8 cellular contexts compared by ENCODE assay signal in the genomic region with DNA sequence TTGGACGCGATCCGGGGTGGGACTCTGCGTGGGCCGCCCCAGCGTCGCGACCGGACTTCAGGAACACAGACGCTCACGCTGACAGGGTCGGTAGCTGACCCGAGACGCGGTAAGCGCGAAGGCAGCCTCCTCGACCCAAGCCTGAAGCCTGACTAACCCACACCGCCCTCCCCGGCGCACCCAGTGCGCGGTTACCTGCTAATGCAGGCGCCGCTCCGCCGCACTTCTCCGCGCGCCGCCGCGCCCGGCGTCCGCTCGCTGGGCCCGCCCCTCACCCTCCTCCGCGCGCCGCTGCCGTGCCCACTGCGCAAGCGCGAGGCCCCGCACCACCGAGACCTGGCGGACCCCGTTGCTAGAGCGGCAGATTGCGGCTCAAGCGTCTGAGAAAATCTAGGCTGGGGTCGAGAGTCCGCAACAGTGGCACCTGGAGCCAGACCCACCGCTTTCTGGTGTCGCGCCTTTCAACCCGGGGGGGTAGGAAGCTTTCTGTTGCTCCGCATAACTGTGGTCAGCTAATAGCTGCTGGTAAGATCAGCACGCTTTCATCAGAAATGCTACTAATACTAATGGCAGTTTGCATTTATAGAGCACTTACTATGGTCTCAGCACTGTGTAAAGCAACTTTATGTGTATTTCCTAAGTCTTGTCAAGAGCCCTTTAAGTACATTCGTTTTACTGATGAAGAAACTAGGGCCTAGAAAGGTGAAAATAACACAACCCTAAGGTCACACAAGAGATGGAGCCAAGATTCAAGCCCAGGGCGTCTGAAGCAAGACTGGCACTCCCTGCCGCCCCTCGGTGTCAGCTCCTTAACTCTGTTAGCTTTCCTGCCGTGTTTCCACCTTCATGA. TPM values are rescaled to one million over a fixed set of nuclear protein-coding genes. Genes with fewer than 3 reads are reported as not detected.
DNase-seq lines count a peak whose midpoint lies in the region; ATAC-seq and TF ChIP-seq lines count a peak whose summit lies in the region.

Gene TBCCD1, minus strand, starts transcription at position 268 of the 850 bp plus-strand sequence. CDS start 3,010 bp downstream, outside the sequence.

- intact Hi-C loops in left colon (cut with DNase I, micrococcal nuclease), result no loop called here

- CTCF ChIA-PET in BJ (lab: Yijun Ruan, JAX), result no interaction called here
- CTCF ChIA-PET in activated CD4-positive, alpha-beta T cell treated with anti-CD3 and anti-CD28 coated beads, Interleukin-2, amount 10 ng/mL, durations not matched to agents 7 days and 5 days (lab: Charles Lee), result interaction anchor here (1.1 to 2.9 kb wide), 4 partner anchors 30 to 584 kb away, joined by 3 to 8 read pairs (median 4); no protein-coding TSS in a partner anchor

- no peaks in the 10 kb centered on the region for H3K9me3 Mint-ChIP-seq in activated CD4-positive, alpha-beta T cell treated with anti-CD3 and anti-CD28 coated beads, Interleukin-2, amount 10 ng/mL, durations not matched to agents 7 days and 5 days

- H3K4me3 Mint-ChIP-seq in activated CD4-positive, alpha-beta T cell treated with anti-CD3 and anti-CD28 coated beads, Interleukin-2, amount 10 ng/mL, durations not matched to agents 7 days and 5 days, result peak within 1 kb of the TSS; percentile 89

- DNase-seq in BJ (ENCODE audit: low read depth), result peak; percentile 37
- DNase-seq in GM19240 (ENCODE audit: insufficient read length, low spot score), result peak; percentile 53
- peak; percentile 75 for DNase-seq in NCI-H524 treated with DMSO at 0.1 percent for 48 hours (lab: John Stamatoyannopoulos, UW)
- DNase-seq in activated CD4-positive, alpha-beta T cell treated with anti-CD3 and anti-CD28 coated beads, Interleukin-2, amount 10 ng/mL, durations not matched to agents 7 days and 5 days, result peak; percentile 93
- DNase-seq in coronary artery (ENCODE audit: low spot score), result peak; percentile 93
- peak; percentile 91 for DNase-seq in left colon
- peak; percentile 93 to 97 for DNase-seq in stimulated activated CD4-positive, alpha-beta T cell treated with anti-CD3 and anti-CD28 coated beads, Interleukin-1b, Interleukin-23, amount 100 ng/mL, for 4 hours (ENCODE audit: low read depth in 2 of 2)

- ATAC-seq in HG03457 (IDR thresholded peaks at IDR 0.05; ENCODE audit: unreplicated experiment) (peak; percentile 31), left colon (peak; percentile 76)

- H3K27me3 ChIP-seq in BJ (ENCODE audit: control insufficient read depth, insufficient read depth, low read length), result no peaks in the 10 kb centered on the region

- peak within 1 kb of the TSS; percentile 73 to 91 for H3K27ac ChIP-seq in coronary artery

- no peaks in the 10 kb centered on the region for H3K36me3 ChIP-seq in BJ (ENCODE audit: control insufficient read depth, insufficient read depth, low read length)

- TF ChIP-seq CTCF in BJ (IDR thresholded peaks at IDR 0.05; ENCODE audit: insufficient read depth, low read depth, low read length) (no peak), coronary artery (IDR thresholded peaks at IDR 0.05) (no peak)

- H3K4me1 Mint-ChIP-seq in activated CD4-positive, alpha-beta T cell treated with anti-CD3 and anti-CD28 coated beads, Interleukin-2, amount 10 ng/mL, durations not matched to agents 7 days and 5 days, result peaks cover 66% of the 10 kb centered on the region

- H3K27ac Mint-ChIP-seq in activated CD4-positive, alpha-beta T cell treated with anti-CD3 and anti-CD28 coated beads, Interleukin-2, amount 10 ng/mL, durations not matched to agents 7 days and 5 days, result peak within 1 kb of the TSS; percentile 95

- POLR2A ChIA-PET in BJ (lab: Charles Lee), result no interaction called here
- POLR2A ChIA-PET in activated CD4-positive, alpha-beta T cell treated with anti-CD3 and anti-CD28 coated beads, Interleukin-2, amount 10 ng/mL, durations not matched to agents 7 days and 5 days (lab: Charles Lee), result interaction anchor here (0.7 kb wide), 1 partner anchor 1241 kb away, joined by 5 read pairs; no protein-coding TSS in a partner anchor

- H3K4me3 ChIP-seq in BJ (ENCODE audit: low read depth, low read length), result peak within 1 kb of the TSS; percentile 81
- peak within 1 kb of the TSS; percentile 96 for H3K4me3 ChIP-seq in coronary artery

- peaks cover 6% of the 10 kb centered on the region for H3K36me3 Mint-ChIP-seq in activated CD4-positive, alpha-beta T cell treated with anti-CD3 and anti-CD28 coated beads, Interleukin-2, amount 10 ng/mL, durations not matched to agents 7 days and 5 days (ENCODE audit: low read depth)

- H3K27me3 Mint-ChIP-seq in activated CD4-positive, alpha-beta T cell treated with anti-CD3 and anti-CD28 coated beads, Interleukin-2, amount 10 ng/mL, durations not matched to agents 7 days and 5 days, result no peaks in the 10 kb centered on the region

RNA-seq across cellular contexts. Expression of gene TBCCD1, which starts in this region (rescaled TPM):
- polyA plus RNA-seq in BJ (2011; rRNA removed), result 8.3 and 13.2 TPM in 2 replicates
- 7.7 and 7.8 TPM in 2 replicates for polyA minus RNA-seq in BJ (2011; rRNA and poly(A)+ RNA removed)
- 10 to 100 TPM; 14.3 to 14.6 TPM for total RNA-seq in activated CD4-positive, alpha-beta T cell treated with anti-CD3 and anti-CD28 coated beads, Interleukin-2, amount 10 ng/mL, durations not matched to agents 7 days and 5 days
- total RNA-seq in left colon, result 10 to 100 TPM; 10.0 to 10.7 TPM

Comparison
In these comparisons a context has a peak if more than half of its experiments do, and no peak if none do; other contexts are left out.
1. Peak in every context shown above with its lines: DNase-seq, ATAC-seq, H3K4me3 ChIP-seq and H3K27ac ChIP-seq.
2. DNase-seq: peak in every context shown above with its lines; median percentile 95 in stimulated activated CD4-positive, alpha-beta T cell treated with anti-CD3 and anti-CD28 coated beads, Interleukin-1b, Interleukin-23, amount 100 ng/mL, for 4 hours; 93 in activated CD4-positive, alpha-beta T cell treated with anti-CD3 and anti-CD28 coated beads, Interleukin-2, amount 10 ng/mL, durations not matched to agents 7 days and 5 days; 93 in coronary artery; 91 in left colon; 75 in NCI-H524 treated with DMSO at 0.1 percent for 48 hours; 53 in GM19240; 37 in BJ.